ENCODE assay signal across 22 cellular contexts in the genomic region with DNA sequence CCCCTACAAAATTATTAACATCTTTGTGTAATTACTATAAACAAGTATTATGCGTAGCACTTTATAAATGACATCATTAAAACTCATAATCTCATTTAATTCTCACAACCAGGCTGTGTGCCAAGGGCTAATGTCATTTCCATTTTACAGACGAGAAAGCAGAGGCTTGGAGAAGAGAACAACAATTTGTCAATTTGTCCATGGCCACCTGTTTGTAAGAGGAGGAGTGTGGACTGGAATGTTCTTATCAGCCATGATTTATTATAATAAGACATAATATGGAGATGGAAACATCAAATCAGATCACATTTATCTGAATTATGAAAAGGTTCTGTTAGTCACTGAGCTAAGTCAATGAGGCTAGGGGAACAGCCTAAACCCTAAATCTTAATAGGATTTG.
"Had no signal": no experiment of that assay in that cellular context is flagged by ENCODE, and none has a peak within 500 bp of the region (broad histone marks: within the 10 kb centered on the region; RNA-seq: fewer than 3 reads in every experiment).

No MANE protein-coding gene starts in this region.

- H3K27ac ChIP-seq: coronary artery, dorsolateral prefrontal cortex, esophagus muscularis mucosa, foreskin keratinocyte, gastroesophageal sphincter, heart left ventricle, hepatocyte, left lung, lower lobe of right lung had no signal

- H3K4me3 ChIP-seq: coronary artery, dorsolateral prefrontal cortex, esophagus muscularis mucosa, gastroesophageal sphincter, heart left ventricle, hepatocyte, left lung, lower lobe of right lung, mucosa of descending colon had no signal

- H3K4me1 ChIP-seq: esophagus muscularis mucosa, foreskin keratinocyte, gastroesophageal sphincter, heart left ventricle, left lung, lower lobe of right lung had no signal

- H3K9me3 ChIP-seq: esophagus muscularis mucosa, gastroesophageal sphincter, heart left ventricle, left lung, lower lobe of right lung, mucosa of descending colon had no signal

- H2AFZ ChIP-seq: hepatocyte had no signal

- H3K27me3 ChIP-seq: dorsolateral prefrontal cortex, esophagus muscularis mucosa, foreskin keratinocyte, gastroesophageal sphincter, heart left ventricle, hepatocyte, left lung had no signal

- H3K4me2 ChIP-seq: hepatocyte had no signal

- ATAC-seq: foreskin keratinocyte, gastroesophageal sphincter, heart left ventricle, left cardiac atrium, left lung, left ventricle myocardium superior, lower lobe of right lung, mucosa of descending colon had no signal

- DNase-seq: dermis blood vessel endothelial cell; dorsolateral prefrontal cortex; effector CD4-positive, alpha-beta T cell; effector memory CD4-positive, alpha-beta T cell; foreskin keratinocyte; heart left ventricle; hypothalamus; immature natural killer cell; left cardiac atrium; left lung; left ventricle myocardium superior; lower lobe of right lung; mesenchymal stem cell; mucosa of descending colon; naive B cell had no signal

- FAIRE-seq: colon, frontal cortex, keratinocyte had no signal

- H3K79me2 ChIP-seq: hepatocyte had no signal
